ENCODE assay signal across 9 cellular contexts in genomic region chr11:124623861-124624525, GRCh38. TPM values are rescaled to one million over a fixed set of nuclear protein-coding genes. Genes with fewer than 3 reads are reported as not detected.
A peak's percentile ranks its signal among the peaks of the same experiment; 100 is the strongest.
DNase-seq lines count a peak whose midpoint lies in the region; ATAC-seq, FAIRE-seq and TF ChIP-seq lines count a peak whose summit lies in the region.
"Had no signal": no experiment of that assay in that cellular context is flagged by ENCODE, and none has a peak within 500 bp of the region (broad histone marks: within the 10 kb centered on the region; RNA-seq: fewer than 3 reads in every experiment).

No MANE protein-coding gene starts in this region.

- intact Hi-C loops in CD4-positive, alpha-beta memory T cell (cut with micrococcal nuclease) = loop anchor here (2.0 kb wide), 2 partner anchors 253 to 331 kb away; partner anchors contain the start of gene CCDC15

- H3K4me2 ChIP-seq in H1 (ENCODE audit: insufficient read depth in 1 of 2, low read depth in 2 of 2, low read length in 2 of 2) = peak overlapping the region; percentile 69 to 75

- DNase-seq in CD4-positive, alpha-beta memory T cell = no peak
- DNase-seq in NB4 (ENCODE audit: low read depth) = no peak
- DNase-seq in H1 (ENCODE audit: low read depth in 1 of 2, low spot score in 2 of 2) = no peak
- no peak for DNase-seq in OCI-M2 (lab: John Stamatoyannopoulos, UW; ENCODE audit: unreplicated experiment)
- DNase-seq in RPMI8226 = no peak
- DNase-seq in DMS 273 treated with DMSO at 0.1 percent for 48 hours (lab: John Stamatoyannopoulos, UW) = no peak

- H3K27ac ChIP-seq in CD4-positive, alpha-beta memory T cell (ENCODE audit: low read depth, low read length) = peak overlapping the region; percentile 95
- no peak overlapping the region for H3K27ac ChIP-seq in H1 (ENCODE audit: low read depth, low read length)
- peak overlapping the region; percentile 92 for H3K27ac ChIP-seq in neutrophil

- H4K20me1 ChIP-seq in H1 (replicated peaks in 1 of 2; ENCODE audit: control insufficient read depth in 1 of 2, insufficient read depth in 2 of 2, low read length in 2 of 2) = peaks cover 0 to 5% of the 10 kb centered on the region in 2 experiments

- peaks cover 4% of the 10 kb centered on the region for H3K23me2 ChIP-seq in H1 (ENCODE audit: low read depth, low read length)

- H3K79me1 ChIP-seq in H1 (ENCODE audit: low read depth, low read length) = no peaks in the 10 kb centered on the region

- H3K56ac ChIP-seq in H1 (replicated peaks; ENCODE audit: insufficient read length, low read depth, low read length) = no peak overlapping the region

- H4K91ac ChIP-seq in H1 (replicated peaks; ENCODE audit: insufficient read length, low read length) = no peak overlapping the region

- POLR2A ChIA-PET in CD4-positive, alpha-beta memory T cell (lab: Charles Lee; ENCODE audit: partially characterized antibody) = interaction anchor here (2.0 kb wide), 4 partner anchors 122 to 488 kb away, joined by 6 to 18 read pairs (median 10); partner anchors contain the start of genes CCDC15, MSANTD2 and TMEM218
- POLR2A ChIA-PET in H1 (lab: Charles Lee; ENCODE audit: partially characterized antibody) = interaction anchor here (2.0 kb wide), 1 partner anchor 14 kb away, joined by 7 read pairs; no protein-coding TSS in a partner anchor

- H3K14ac ChIP-seq in H1 (ENCODE audit: insufficient read length) = no peak overlapping the region

- H3K27ac Mint-ChIP-seq in CD4-positive, alpha-beta memory T cell = peak overlapping the region; percentile 92 to 100 (median 99)

- H4K5ac ChIP-seq in H1 (ENCODE audit: insufficient read length, low read depth, low read length) = no peak overlapping the region

- H3K9me3 Mint-ChIP-seq in CD4-positive, alpha-beta memory T cell = peaks cover 0 to 2% (median 0%) of the 10 kb centered on the region in 8 donors

- no peak overlapping the region for H4K8ac ChIP-seq in H1 (ENCODE audit: extremely low read depth, insufficient read depth, low read length)

- no peak overlapping the region for H2BK5ac ChIP-seq in H1 (ENCODE audit: low read depth, low read length)

- H3K4me1 ChIP-seq in CD4-positive, alpha-beta memory T cell (ENCODE audit: insufficient read depth, low read length) = peaks cover 34% of the 10 kb centered on the region
- peaks cover 0 to 2% (median under 1%) of the 10 kb centered on the region in 4 experiments; a peak in 3 of 7 replicates for H3K4me1 ChIP-seq in H1 (replicated peaks in 1 of 4; ENCODE audit: control insufficient read depth in 3 of 4, insufficient read depth in 4 of 4, low read length in 3 of 4)
- H3K4me1 ChIP-seq in neutrophil (ENCODE audit: control insufficient read depth in 1 of 2, insufficient read depth in 1 of 2, low read depth in 1 of 2, low read length in 1 of 2) = peaks cover 41 to 43% of the 10 kb centered on the region in 2 experiments

- H3K36me3 Mint-ChIP-seq in CD4-positive, alpha-beta memory T cell = peaks cover 28 to 55% of the 10 kb centered on the region in 2 donors

- peak overlapping the region; percentile 81 for H2BK120ac ChIP-seq in H1 (replicated peaks; ENCODE audit: low read depth, low read length)

- 82% methylated on average over 4 of the region's 4 CpGs; no CpG with 5 or more reads in 1 of the 2 experiments for WGBS in H1 (ENCODE audit: extremely low coverage in 1 of 2, insufficient coverage in 1 of 2, insufficient read length in 1 of 2, insufficient replicate concordance in 2 of 2, low coverage in 1 of 2, low lambda C conversion rate in 2 of 2, missing lambda C conversion rate in 1 of 2), 2 experiments

- no peak for TF ChIP-seq EP300 in H1 (IDR thresholded peaks at IDR 0.05; ENCODE audit: borderline replicate concordance in 1 of 2, low read depth in 2 of 2, low read length in 2 of 2)

- peaks cover 21% of the 10 kb centered on the region for H3K36me3 ChIP-seq in CD4-positive, alpha-beta memory T cell (ENCODE audit: insufficient read depth, low read length)
- H3K36me3 ChIP-seq in H1 (ENCODE audit: control insufficient read depth in 2 of 4, insufficient read depth in 4 of 4, low read length in 3 of 4) (peaks cover 6 to 39% (median 22%) of the 10 kb centered on the region in 4 experiments; a peak in 7 of 8 replicates), neutrophil (peaks cover 20% of the 10 kb centered on the region)

- TF ChIP-seq RAD21 in H1 (IDR thresholded peaks at IDR 0.05 in 1 of 2, conservative IDR thresholded peaks at IDR 0.05 in 1 of 2; ENCODE audit: low read depth in 2 of 2, low read length in 2 of 2) = no peak

- TF ChIP-seq POLR2A in NB4 (IDR thresholded peaks at IDR 0.05; ENCODE audit: extremely low read depth, insufficient read length) = no peak
- no peak for TF ChIP-seq POLR2A in H1 (IDR thresholded peaks at IDR 0.05; ENCODE audit: control extremely low read depth in 1 of 2, low read depth in 2 of 2, low read length in 2 of 2)

- H2BK20ac ChIP-seq in H1 (ENCODE audit: low read length) = no peak overlapping the region

- H3K23ac ChIP-seq in H1 (ENCODE audit: insufficient read length) = no peak overlapping the region

- no peak overlapping the region for H2BK12ac ChIP-seq in H1 (ENCODE audit: low read depth, low read length)

- no peak overlapping the region for H3K9ac ChIP-seq in H1 (replicated peaks in 1 of 4; ENCODE audit: extremely low read depth in 1 of 4, low read depth in 3 of 4, low read length in 3 of 4)

- no peaks in the 10 kb centered on the region for H3K9me3 ChIP-seq in CD4-positive, alpha-beta memory T cell (ENCODE audit: control insufficient read depth in 1 of 2, low read length in 2 of 2)
- H3K9me3 ChIP-seq in H1 (ENCODE audit: insufficient read depth in 2 of 2, low read depth in 1 of 2, low read length in 1 of 2) = no peaks in the 10 kb centered on the region
- no peaks in the 10 kb centered on the region for H3K9me3 ChIP-seq in neutrophil

- no peaks in the 10 kb centered on the region for H3K27me3 ChIP-seq in CD4-positive, alpha-beta memory T cell (ENCODE audit: insufficient read depth, low read length)
- H3K27me3 ChIP-seq in H1 (replicated peaks in 1 of 4; ENCODE audit: control insufficient read depth in 3 of 4, extremely low read depth in 1 of 4, insufficient read depth in 3 of 4, low read length in 3 of 4) (peaks cover 0 to 2% (median 0%) of the 10 kb centered on the region in 4 experiments; a peak in 1 of 7 replicates), neutrophil (peaks cover 11% of the 10 kb centered on the region)

- peak overlapping the region; percentile 93 to 100 (median 98) for H3K4me3 Mint-ChIP-seq in CD4-positive, alpha-beta memory T cell

- peaks cover 0 to 17% of the 10 kb centered on the region in 2 experiments for H3K79me2 ChIP-seq in H1 (ENCODE audit: control insufficient read depth in 1 of 2, insufficient read depth in 2 of 2, low read length in 2 of 2)

- CTCF ChIA-PET in CD4-positive, alpha-beta memory T cell (lab: Charles Lee; ENCODE audit: partially characterized antibody) = interaction anchor here (0.6 to 1.9 kb wide), 5 partner anchors 20 to 255 kb away, joined by 3 to 7 read pairs (median 4); no protein-coding TSS in a partner anchor
- CTCF ChIA-PET in H1 (lab: Charles Lee; ENCODE audit: partially characterized antibody) = interaction anchor here (0.7 to 2.0 kb wide), 8 partner anchors 9 to 261 kb away, joined by 3 to 9 read pairs (median 4); no protein-coding TSS in a partner anchor

- FAIRE-seq in H1 (lab: Jason Lieb, UNC) = no peak

- H3K18ac ChIP-seq in H1 (ENCODE audit: extremely low read depth, low read length) = no peak overlapping the region

- peaks cover 0 to 2% of the 10 kb centered on the region in 2 donors for H3K27me3 Mint-ChIP-seq in CD4-positive, alpha-beta memory T cell

- TF ChIP-seq CTCF in NB4 (IDR thresholded peaks at IDR 0.05; ENCODE audit: low read depth, low read length) (no peak), H1 (IDR thresholded peaks at IDR 0.05; ENCODE audit: control extremely low read depth in 1 of 3, insufficient read depth in 1 of 3, low read depth in 1 of 3, low read length in 3 of 3) (no peak), neutrophil (IDR thresholded peaks at IDR 0.05) (no peak)

- no peak overlapping the region for H2AFZ ChIP-seq in H1 (ENCODE audit: low read length)

- ATAC-seq in GM21717 (IDR thresholded peaks at IDR 0.05; ENCODE audit: unreplicated experiment) = no peak

- H2BK15ac ChIP-seq in H1 (ENCODE audit: low read length) = no peak overlapping the region

- no peak overlapping the region for H3K4ac ChIP-seq in H1 (replicated peaks; ENCODE audit: insufficient read length, low read depth, low read length)

- no peak overlapping the region for H2AK5ac ChIP-seq in H1 (ENCODE audit: low read depth, low read length)

- H3K4me3 ChIP-seq in CD4-positive, alpha-beta memory T cell (ENCODE audit: low read length in 2 of 2) = peak overlapping the region; percentile 63 to 86
- H3K4me3 ChIP-seq in NB4 (ENCODE audit: low read depth, low read length) (peak overlapping the region; percentile 96), H1 (ENCODE audit: extremely low read depth in 1 of 4, insufficient read depth in 2 of 4, low read depth in 3 of 4, low read length in 4 of 4) (peak overlapping the region; percentile 85 to 96 (median 92); a peak in 7 of 8 replicates), neutrophil (ENCODE audit: low read depth in 1 of 2, low read length in 1 of 2) (peak overlapping the region; percentile 78 to 90)

- H3K4me1 Mint-ChIP-seq in CD4-positive, alpha-beta memory T cell = peaks cover 23 to 57% (median 39%) of the 10 kb centered on the region in 4 donors

RNA-seq across cellular contexts. Expression of gene TBRG1, which starts 1.3 kb away (rescaled TPM):
- 10 to 100 TPM; 69.3 to 75.8 TPM for total RNA-seq in CD4-positive, alpha-beta memory T cell
- 10 to 100 TPM; 34.6 to 42.3 TPM for polyA plus RNA-seq in CD4-positive, alpha-beta memory T cell
- total RNA-seq in H1 (2021; fragmentation: NEBNext Ultra II Directional; extraction: Animal tissue kit (Norgen Biotek cat#: 25700)) = 22.7 and 26.7 TPM in 2 replicates
- 13.6 and 16.3 TPM in 2 replicates for polyA plus RNA-seq in H1 (2011; rRNA removed)
- polyA plus RNA-seq in H1 (2011; cell fraction: cytosol; rRNA removed) = 18.8 TPM
- polyA plus RNA-seq in H1 (2011; cell fraction: nucleus; rRNA removed) = 56.8 TPM
- 18.4 to 29.3 TPM (median 20.6 TPM) in 4 replicates for polyA plus RNA-seq in H1 (2012, experiment 1 of 2)
- 10.0 TPM for polyA plus RNA-seq in H1 (2012, experiment 2 of 2)
- polyA plus RNA-seq in H1 (2013, experiment 1 of 2) = 25.2 TPM
- 21.6 TPM for polyA plus RNA-seq in H1 (2013, experiment 2 of 2)
- 20.9 and 23.2 TPM in 2 replicates for polyA minus RNA-seq in H1 (2011; rRNA and poly(A)+ RNA removed)
- polyA minus RNA-seq in H1 (2011; cell fraction: cytosol; rRNA and poly(A)+ RNA removed) = 14.7 TPM
- 31.5 TPM for polyA minus RNA-seq in H1 (2011; cell fraction: nucleus; rRNA and poly(A)+ RNA removed)

RNA-seq across cellular contexts. Expression of gene PANX3, which starts 12.8 kb away (rescaled TPM):
- total RNA-seq in CD4-positive, alpha-beta memory T cell = not detected
- not detected for polyA plus RNA-seq in CD4-positive, alpha-beta memory T cell
- not detected in 2 replicates for total RNA-seq in H1 (2021; fragmentation: NEBNext Ultra II Directional; extraction: Animal tissue kit (Norgen Biotek cat#: 25700))
- polyA plus RNA-seq in H1 (2011; rRNA removed) = not detected in 2 replicates
- not detected for polyA plus RNA-seq in H1 (2011; cell fraction: cytosol; rRNA removed)
- not detected for polyA plus RNA-seq in H1 (2011; cell fraction: nucleus; rRNA removed)
- polyA plus RNA-seq in H1 (2012, experiment 1 of 2) = not detected in 4 replicates
- not detected for polyA plus RNA-seq in H1 (2012, experiment 2 of 2)
- polyA plus RNA-seq in H1 (2013, experiment 1 of 2) = not detected
- polyA plus RNA-seq in H1 (2013, experiment 2 of 2) = not detected
- polyA minus RNA-seq in H1 (2011; rRNA and poly(A)+ RNA removed) = not detected in 2 replicates
- not detected for polyA minus RNA-seq in H1 (2011; cell fraction: cytosol; rRNA and poly(A)+ RNA removed)
- polyA minus RNA-seq in H1 (2011; cell fraction: nucleus; rRNA and poly(A)+ RNA removed) = not detected
- total RNA-seq: lung had no signal
- polyA plus RNA-seq: lung had no signal

RNA-seq across cellular contexts. Expression of gene SIAE, which starts 49.5 kb away (rescaled TPM):
- 1 to 10 TPM; 4.2 to 4.8 TPM for total RNA-seq in CD4-positive, alpha-beta memory T cell
- polyA plus RNA-seq in CD4-positive, alpha-beta memory T cell = 1 to 10 TPM; 2.8 to 6.8 TPM
- 1.7 and 2.3 TPM in 2 replicates for total RNA-seq in H1 (2021; fragmentation: NEBNext Ultra II Directional; extraction: Animal tissue kit (Norgen Biotek cat#: 25700))
- 1.9 and 3.7 TPM in 2 replicates for polyA plus RNA-seq in H1 (2011; rRNA removed)
- 3.5 TPM for polyA plus RNA-seq in H1 (2011; cell fraction: cytosol; rRNA removed)
- polyA plus RNA-seq in H1 (2011; cell fraction: nucleus; rRNA removed) = 4.7 TPM
- polyA plus RNA-seq in H1 (2012, experiment 1 of 2) = 1.7 to 3.0 TPM (median 2.9 TPM) in 4 replicates
- polyA plus RNA-seq in H1 (2012, experiment 2 of 2) = 0.42 TPM
- polyA plus RNA-seq in H1 (2013, experiment 1 of 2) = 3.6 TPM
- polyA plus RNA-seq in H1 (2013, experiment 2 of 2) = 3.7 TPM
- polyA minus RNA-seq in H1 (2011; rRNA and poly(A)+ RNA removed) = 2.6 and 4.5 TPM in 2 replicates
- polyA minus RNA-seq in H1 (2011; cell fraction: cytosol; rRNA and poly(A)+ RNA removed) = 0.95 TPM
- polyA minus RNA-seq in H1 (2011; cell fraction: nucleus; rRNA and poly(A)+ RNA removed) = 1.4 TPM

RNA-seq across cellular contexts. Expression of gene SPA17, which starts 49.7 kb away (rescaled TPM):
- total RNA-seq in CD4-positive, alpha-beta memory T cell = under 1 TPM; 0.55 to 0.81 TPM
- polyA plus RNA-seq in CD4-positive, alpha-beta memory T cell = under 1 TPM; 0.64 to 0.72 TPM
- 4.2 and 5.2 TPM in 2 replicates for total RNA-seq in H1 (2021; fragmentation: NEBNext Ultra II Directional; extraction: Animal tissue kit (Norgen Biotek cat#: 25700))
- polyA plus RNA-seq in H1 (2011; rRNA removed) = 1.8 and 3.7 TPM in 2 replicates
- 4.8 TPM for polyA plus RNA-seq in H1 (2011; cell fraction: cytosol; rRNA removed)
- 1.4 TPM for polyA plus RNA-seq in H1 (2011; cell fraction: nucleus; rRNA removed)
- 5.5 to 7.6 TPM (median 6.4 TPM) in 4 replicates for polyA plus RNA-seq in H1 (2012, experiment 1 of 2)
- polyA plus RNA-seq in H1 (2012, experiment 2 of 2) = 3.0 TPM
- polyA plus RNA-seq in H1 (2013, experiment 1 of 2) = 9.1 TPM
- 8.7 TPM for polyA plus RNA-seq in H1 (2013, experiment 2 of 2)
- polyA minus RNA-seq in H1 (2011; rRNA and poly(A)+ RNA removed) = 1.4 and 2.3 TPM in 2 replicates
- 1.5 TPM for polyA minus RNA-seq in H1 (2011; cell fraction: cytosol; rRNA and poly(A)+ RNA removed)
- 4.6 TPM for polyA minus RNA-seq in H1 (2011; cell fraction: nucleus; rRNA and poly(A)+ RNA removed)

RNA-seq across cellular contexts. Expression of gene OR8A1, which starts 54.2 kb away (rescaled TPM):
- not detected for total RNA-seq in CD4-positive, alpha-beta memory T cell
- not detected for polyA plus RNA-seq in CD4-positive, alpha-beta memory T cell
- not detected in 2 replicates for total RNA-seq in H1 (2021; fragmentation: NEBNext Ultra II Directional; extraction: Animal tissue kit (Norgen Biotek cat#: 25700))
- not detected in 2 replicates for polyA plus RNA-seq in H1 (2011; rRNA removed)
- not detected for polyA plus RNA-seq in H1 (2011; cell fraction: cytosol; rRNA removed)
- not detected for polyA plus RNA-seq in H1 (2011; cell fraction: nucleus; rRNA removed)
- not detected in 4 replicates for polyA plus RNA-seq in H1 (2012, experiment 1 of 2)
- not detected for polyA plus RNA-seq in H1 (2012, experiment 2 of 2)
- polyA plus RNA-seq in H1 (2013, experiment 1 of 2) = not detected
- polyA plus RNA-seq in H1 (2013, experiment 2 of 2) = not detected
- polyA minus RNA-seq in H1 (2011; rRNA and poly(A)+ RNA removed) = not detected in 2 replicates
- polyA minus RNA-seq in H1 (2011; cell fraction: cytosol; rRNA and poly(A)+ RNA removed) = not detected
- not detected for polyA minus RNA-seq in H1 (2011; cell fraction: nucleus; rRNA and poly(A)+ RNA removed)
- total RNA-seq: lung had no signal
- polyA plus RNA-seq: lung had no signal
